8 cellular contexts compared by ENCODE assay signal in genomic region chr3:184154909-184155643, GRCh38. TPM values are rescaled to one million over a fixed set of nuclear protein-coding genes. Genes with fewer than 3 reads are reported as not detected.
DNase-seq lines count a peak whose midpoint lies in the region; ATAC-seq and TF ChIP-seq lines count a peak whose summit lies in the region.

TSS of gene DVL3 (plus strand) at chr3:184155377. CDS start at chr3:184155636, 259 bp downstream.

- peak within 1 kb of the TSS; percentile 94 for H3K4me3 Mint-ChIP-seq in activated T-helper 17 cell treated with anti-CD3 and anti-CD28 coated beads, Interleukin-2, amount 50 U/mL, for 72 hours

- no peak for TF ChIP-seq CTCF in fibroblast of mammary gland (conservative IDR thresholded peaks at IDR 0.05; ENCODE audit: control insufficient read depth, insufficient read depth, low read depth, low read length)
- no peak for TF ChIP-seq CTCF in tibial artery (IDR thresholded peaks at IDR 0.05)

- no peaks in the 10 kb centered on the region for H3K9me3 ChIP-seq in tibial artery

- no peaks in the 10 kb centered on the region for H3K27me3 ChIP-seq in tibial artery

- no peaks in the 10 kb centered on the region for H3K27me3 Mint-ChIP-seq in activated T-helper 17 cell treated with anti-CD3 and anti-CD28 coated beads, Interleukin-2, amount 50 U/mL, for 72 hours

- H3K27ac ChIP-seq in tibial artery: peak within 1 kb of the TSS; percentile 94 to 98

- H3K4me3 ChIP-seq in fibroblast of mammary gland (ENCODE audit: control insufficient read depth, low read depth, low read length) (peak within 1 kb of the TSS; percentile 91), tibial artery (peak within 1 kb of the TSS; percentile 95 to 97)

- peaks cover 5% of the 10 kb centered on the region for H3K36me3 Mint-ChIP-seq in activated T-helper 17 cell treated with anti-CD3 and anti-CD28 coated beads, Interleukin-2, amount 50 U/mL, for 72 hours (ENCODE audit: low read depth)

- peaks cover 6% of the 10 kb centered on the region for H3K4me1 Mint-ChIP-seq in activated T-helper 17 cell treated with anti-CD3 and anti-CD28 coated beads, Interleukin-2, amount 50 U/mL, for 72 hours

- peak; percentile 78 for DNase-seq in COLO668 (lab: John Stamatoyannopoulos, UW; ENCODE audit: unreplicated experiment)
- peak; percentile 61 to 62 for DNase-seq in NOMO-1 (lab: John Stamatoyannopoulos, UW; ENCODE audit: unreplicated experiment in 2 of 2)
- DNase-seq in fibroblast of mammary gland (ENCODE audit: low read depth): peak; percentile 55
- DNase-seq in myocyte (ENCODE audit: low read depth): peak; percentile 83
- peak; percentile 68 to 87 for DNase-seq in tibial artery

- no peaks in the 10 kb centered on the region for H3K9me3 Mint-ChIP-seq in activated T-helper 17 cell treated with anti-CD3 and anti-CD28 coated beads, Interleukin-2, amount 50 U/mL, for 72 hours

- no peaks in the 10 kb centered on the region for H3K36me3 ChIP-seq in tibial artery

- peaks cover 0 to 52% (median 34%) of the 10 kb centered on the region in 4 donors for H3K4me1 ChIP-seq in tibial artery

- ATAC-seq in GM19328 (IDR thresholded peaks at IDR 0.05; ENCODE audit: unreplicated experiment): peak; percentile 73
- peak; percentile 83 for ATAC-seq in HG03432 (IDR thresholded peaks at IDR 0.05; ENCODE audit: unreplicated experiment)
- ATAC-seq in activated T-helper 17 cell treated with anti-CD3 and anti-CD28 coated beads, Interleukin-2, amount 50 U/mL, for 72 hours (replicated peaks): peak; percentile 83

- intact Hi-C loops in tibial artery (cut with DNase I; ENCODE audit: low total_unique reads): loop anchor here (2.0 to 5.0 kb wide), 2 partner anchors 20 to 32 kb away; partner anchors contain the start of genes ABCF3 and AP2M1

- H3K27ac Mint-ChIP-seq in activated T-helper 17 cell treated with anti-CD3 and anti-CD28 coated beads, Interleukin-2, amount 50 U/mL, for 72 hours: peak within 1 kb of the TSS; percentile 92

RNA-seq across cellular contexts. Expression of gene DVL3, which starts in this region (rescaled TPM):
- total RNA-seq in activated T-helper 17 cell treated with anti-CD3 and anti-CD28 coated beads, Interleukin-2, amount 50 U/mL, for 72 hours: 10 to 100 TPM; 40.3 to 42.5 TPM
- 119 and 139 TPM in 2 replicates for total RNA-seq in myocyte
- polyA plus RNA-seq in myocyte (2012): 117 TPM

Comparison
In these comparisons a context has a peak if more than half of its experiments do, and no peak if none do; other contexts are left out.
1. Peak in every context shown above with its lines: DNase-seq, ATAC-seq, H3K4me3 ChIP-seq and H3K27ac ChIP-seq.